Comparison of ENCODE assay signal across 8 cellular contexts in the genomic region with DNA sequence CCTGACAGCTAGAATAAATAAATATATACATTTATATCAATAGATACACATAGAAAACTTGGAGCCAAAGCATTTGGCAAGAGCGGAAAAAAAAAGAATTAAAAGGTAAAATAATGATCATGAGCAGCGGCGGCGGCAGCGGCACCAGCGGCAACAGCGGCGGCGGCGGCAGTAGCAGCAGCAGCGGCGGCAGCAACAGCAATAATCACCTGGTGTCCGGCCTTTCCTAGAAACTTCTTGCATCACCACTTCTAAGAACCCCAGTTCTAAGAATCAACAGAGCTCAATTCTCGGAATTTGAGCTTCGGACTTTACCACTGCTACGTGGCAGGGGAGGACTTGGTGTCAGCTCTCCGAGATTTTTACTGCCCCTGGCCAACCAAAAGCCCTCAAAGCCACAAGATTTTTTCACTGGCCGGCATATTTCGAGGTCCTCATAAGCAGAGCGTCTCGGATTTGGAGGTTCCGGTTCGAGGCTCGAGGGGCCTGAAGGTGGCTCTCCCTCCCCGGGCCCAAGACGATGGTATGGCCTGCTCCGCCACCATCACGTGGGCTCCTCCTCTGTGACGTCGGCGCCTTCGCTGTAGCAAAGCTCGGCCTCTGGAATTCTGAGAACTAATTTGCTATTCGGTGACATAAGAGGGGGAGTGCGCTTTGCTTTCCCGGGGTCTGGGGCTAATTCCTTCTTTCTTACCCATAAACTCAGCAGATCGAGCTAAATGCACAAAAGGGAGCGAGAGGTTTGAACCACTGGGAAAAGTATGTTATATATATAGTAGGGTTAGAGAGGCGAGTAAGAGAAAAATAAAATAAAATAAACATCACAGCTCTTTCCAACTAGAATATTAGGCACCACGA. TPM values are rescaled to one million over a fixed set of nuclear protein-coding genes. Genes with fewer than 3 reads are reported as not detected.
DNase-seq lines count a peak whose midpoint lies in the region; ATAC-seq, FAIRE-seq and TF ChIP-seq lines count a peak whose summit lies in the region.

A gene (minus strand): TSS at position 268 of the 858 bp plus-strand sequence. CDS start 11,775 bp downstream, outside the sequence.

- no peaks in the 10 kb centered on the region for H3K36me3 ChIP-seq in spleen

- peaks cover 28 to 81% (median 61%) of the 10 kb centered on the region in 6 donors for H3K4me1 ChIP-seq in spleen

- peak in 7 of 11 experiments; percentile 15 to 40 (median 28) for TF ChIP-seq CTCF in spleen (IDR thresholded peaks at IDR 0.05 in 8 of 11, conservative IDR thresholded peaks at IDR 0.05 in 3 of 11)

- intact Hi-C loops in spleen (cut with DNase I; ENCODE audit: low total_unique reads), result loop anchor here (10.0 kb wide), 3 partner anchors 409 to 1489 kb away; a partner anchor contains a TSS

- FAIRE-seq in islet of Langerhans (lab: Jason Lieb, UNC), result peak; percentile 94

- peak within 1 kb of the TSS; percentile 95 to 99 (median 99) for H3K27ac ChIP-seq in spleen

- peak within 1 kb of the TSS; percentile 52 to 84 (median 60) for H3K4me3 ChIP-seq in spleen

- DNase-seq in AG08395 (ENCODE audit: low spot score) (peak; percentile 93), NCI-H510A (lab: John Stamatoyannopoulos, UW) (peak; percentile 91), cerebellar cortex (ENCODE audit: low spot score) (peak; percentile 97), spleen (peak; percentile 96)
- DNase-seq in activated CD4-positive, CD25-positive, alpha-beta regulatory T cell treated with anti-CD3 and anti-CD28 coated beads, Interleukin-2, amount 50 U/mL, for 72 hours, result peak; percentile 85

- TF ChIP-seq POLR2A in spleen (IDR thresholded peaks at IDR 0.05), result peak; percentile 89 to 98 (median 97)

- 0 to 1% (median 0%) methylated on average over 40 of the region's 40 CpGs for WGBS in spleen, 5 donors

- no peaks in the 10 kb centered on the region for H3K9me3 ChIP-seq in spleen

- no peaks in the 10 kb centered on the region for H3K27me3 ChIP-seq in spleen (replicated peaks in 1 of 7)

- ATAC-seq in GM19035 (IDR thresholded peaks at IDR 0.05; ENCODE audit: unreplicated experiment) (peak; percentile 77), HG03432 (IDR thresholded peaks at IDR 0.05; ENCODE audit: unreplicated experiment) (peak; percentile 81)

RNA-seq across cellular contexts. Expression of the gene that starts here (rescaled TPM):
- 100 to 1,000 TPM in 6 of 7 donors, 10 to 100 TPM in 1; 84.4 to 444 (median 168) TPM for total RNA-seq in spleen
- polyA plus RNA-seq in spleen, result 10 to 100 TPM in 2 of 3 donors, 1 to 10 TPM in 1; 9.5 to 13.9 (median 12.0) TPM

Comparison
In these comparisons a context has a peak if more than half of its experiments do, and no peak if none do; other contexts are left out.
1. Peak in every context shown above with its lines: DNase-seq, ATAC-seq, H3K4me3 ChIP-seq and H3K27ac ChIP-seq.